Comparison of ENCODE assay signal across 8 cellular contexts in the genomic region with DNA sequence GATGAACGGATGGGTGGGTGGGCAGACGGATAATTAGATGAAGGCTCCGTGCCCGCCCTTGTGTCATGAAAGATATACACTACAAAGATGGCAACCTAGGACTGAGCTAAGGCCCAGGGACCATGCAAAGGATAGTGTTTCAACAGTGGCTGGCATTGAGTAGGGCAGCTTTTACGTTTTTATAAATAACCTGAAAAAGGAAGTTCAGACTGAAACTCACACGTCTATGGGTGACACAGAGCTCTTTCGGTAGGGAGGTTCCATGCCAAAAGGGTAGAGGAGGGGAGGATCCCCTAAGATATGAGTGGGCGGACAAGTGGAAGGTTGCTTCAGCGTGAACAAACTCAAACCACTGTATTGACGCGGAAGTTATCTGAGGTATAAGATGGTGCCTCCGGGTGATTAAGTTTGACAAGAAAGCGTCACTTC.
A peak's percentile ranks its signal among the peaks of the same experiment; 100 is the strongest.
DNase-seq lines count a peak whose midpoint lies in the region; ATAC-seq and TF ChIP-seq lines count a peak whose summit lies in the region.

No MANE protein-coding gene starts in this region.

- CTCF ChIA-PET in activated CD8-positive, alpha-beta T cell treated with anti-CD3 and anti-CD28 coated beads for 36 hours (lab: Charles Lee) = interaction anchor here (0.7 to 4.7 kb wide), 17 partner anchors 10 to 166 kb away, joined by 3 to 49 read pairs (median 6); a partner anchor contains a TSS

- H3K9me3 ChIP-seq in WERI-Rb-1 (ENCODE audit: severe bottlenecking) = peaks cover 3% of the 10 kb centered on the region

- H3K4me3 Mint-ChIP-seq in activated CD8-positive, alpha-beta T cell treated with anti-CD3 and anti-CD28 coated beads for 36 hours = peak overlapping the region; percentile 35

- TF ChIP-seq CTCF in activated CD8-positive, alpha-beta T cell treated with anti-CD3 and anti-CD28 coated beads for 36 hours (IDR thresholded peaks at IDR 0.05) = no peak
- no peak for TF ChIP-seq CTCF in WERI-Rb-1 (IDR thresholded peaks at IDR 0.05; ENCODE audit: low read depth, low read length)

- no peak overlapping the region for H3K27ac ChIP-seq in WERI-Rb-1

- H3K27ac Mint-ChIP-seq in activated CD8-positive, alpha-beta T cell treated with anti-CD3 and anti-CD28 coated beads for 36 hours = no peak overlapping the region

- H3K4me3 ChIP-seq in WERI-Rb-1 (ENCODE audit: low read depth, low read length) = no peak overlapping the region

- peaks cover 68% of the 10 kb centered on the region for H3K27me3 ChIP-seq in WERI-Rb-1 (ENCODE audit: insufficient read depth, low read depth, severe bottlenecking)

- POLR2A ChIA-PET in activated CD8-positive, alpha-beta T cell treated with anti-CD3 and anti-CD28 coated beads for 36 hours (lab: Charles Lee) = interaction anchor here (0.8 to 7.2 kb wide), 20 partner anchors 11 to 107 kb away, joined by 3 to 38 read pairs (median 5); a partner anchor contains a TSS

- H3K36me3 Mint-ChIP-seq in activated CD8-positive, alpha-beta T cell treated with anti-CD3 and anti-CD28 coated beads for 36 hours (ENCODE audit: low read depth) = peaks cover 3% of the 10 kb centered on the region

- H3K27me3 Mint-ChIP-seq in activated CD8-positive, alpha-beta T cell treated with anti-CD3 and anti-CD28 coated beads for 36 hours = no peaks in the 10 kb centered on the region

- peaks cover 12% of the 10 kb centered on the region for H3K4me1 Mint-ChIP-seq in activated CD8-positive, alpha-beta T cell treated with anti-CD3 and anti-CD28 coated beads for 36 hours (ENCODE audit: low read depth)

- H3K9me3 Mint-ChIP-seq in activated CD8-positive, alpha-beta T cell treated with anti-CD3 and anti-CD28 coated beads for 36 hours = no peaks in the 10 kb centered on the region

- no peaks in the 10 kb centered on the region for H3K36me3 ChIP-seq in WERI-Rb-1

- no peak for DNase-seq in left cardiac atrium
- no peak for DNase-seq in Right ventricle myocardium superior
- DNase-seq in activated CD8-positive, alpha-beta T cell treated with anti-CD3 and anti-CD28 coated beads for 36 hours = peak; percentile 88
- DNase-seq in stimulated activated CD4-positive, alpha-beta T cell treated with anti-CD3 and anti-CD28 coated beads, Interleukin-12 subunit alpha, Interleukin-12 subunit beta, amount 100 ng/mL, for 4 hours = peak; percentile 44
- no peak for DNase-seq in WERI-Rb-1
- no peak for DNase-seq in cortex of kidney (lab: John Stamatoyannopoulos, UW)
- no peak for DNase-seq in occipital lobe (lab: John Stamatoyannopoulos, UW)

- intact Hi-C loops in left cardiac atrium (cut with DNase I) = no loop called here
- intact Hi-C loops in Right ventricle myocardium superior (cut with DNase I) = no loop called here
- intact Hi-C loops in activated CD8-positive, alpha-beta T cell treated with anti-CD3 and anti-CD28 coated beads for 36 hours (cut with micrococcal nuclease) = loop anchor here (5.0 kb wide), 3 partner anchors 49 to 106 kb away; no protein-coding TSS in a partner anchor

- ATAC-seq in left cardiac atrium = peak; percentile 34 to 57
- ATAC-seq in Right ventricle myocardium superior (ENCODE audit: poor library complexity) = no peak
- peak; percentile 73 for ATAC-seq in HG03457 (IDR thresholded peaks at IDR 0.05; ENCODE audit: unreplicated experiment)
- peak; percentile 72 for ATAC-seq in activated CD8-positive, alpha-beta T cell treated with anti-CD3 and anti-CD28 coated beads for 36 hours

Comparison
In these comparisons a context has a peak if more than half of its experiments do, and no peak if none do; other contexts are left out.
1. DNase-seq: peak in activated CD8-positive, alpha-beta T cell treated with anti-CD3 and anti-CD28 coated beads for 36 hours (single experiment) and stimulated activated CD4-positive, alpha-beta T cell treated with anti-CD3 and anti-CD28 coated beads, Interleukin-12 subunit alpha, Interleukin-12 subunit beta, amount 100 ng/mL, for 4 hours (single experiment); none in left cardiac atrium (single experiment), Right ventricle myocardium superior (single experiment), WERI-Rb-1 (single experiment), cortex of kidney (single experiment) and occipital lobe (single experiment).